ENCODE assay signal across 8 cellular contexts in genomic region chr2:143259368-143259958, GRCh38.
A peak's percentile ranks its signal among the peaks of the same experiment; 100 is the strongest.
DNase-seq lines count a peak whose midpoint lies in the region; ATAC-seq and TF ChIP-seq lines count a peak whose summit lies in the region.

No MANE protein-coding gene starts in this region.

- DNase-seq in CD4-positive, CD25-positive, alpha-beta regulatory T cell, result peak; percentile 59 to 85 (median 73)
- DNase-seq in Jurkat, Clone E6-1 (ENCODE audit: low read depth, low spot score), result peak; percentile 77
- peak; percentile 76 for DNase-seq in RKO (ENCODE audit: low spot score)
- peak; percentile 82 for DNase-seq in fibroblast of the aortic adventitia (ENCODE audit: low read depth)
- DNase-seq in omental fat pad (ENCODE audit: low spot score), result peak; percentile 38
- DNase-seq in tibial nerve (ENCODE audit: low spot score in 2 of 2), result peak; percentile 60 to 87

- peak; percentile 75 for TF ChIP-seq CTCF in fibroblast of the aortic adventitia (IDR thresholded peaks at IDR 0.05; ENCODE audit: insufficient read depth, low read length)
- TF ChIP-seq CTCF in omental fat pad (IDR thresholded peaks at IDR 0.05), result peak in 1 of 3 donors; percentile 21
- TF ChIP-seq CTCF in tibial nerve (IDR thresholded peaks at IDR 0.05), result peak; percentile 61 to 78 (median 70)

- no peaks in the 10 kb centered on the region for H3K36me3 ChIP-seq in CD4-positive, CD25-positive, alpha-beta regulatory T cell (ENCODE audit: control insufficient read depth, insufficient read depth, low read length)
- no peaks in the 10 kb centered on the region for H3K36me3 ChIP-seq in tibial nerve

- peak; percentile 17 to 25 for ATAC-seq in CD4-positive, CD25-positive, alpha-beta regulatory T cell (ENCODE audit: low read depth in 2 of 2)
- ATAC-seq in GM19351 (IDR thresholded peaks at IDR 0.05; ENCODE audit: unreplicated experiment), result peak; percentile 36
- peak; percentile 22 for ATAC-seq in activated T-helper 17 cell treated with anti-CD3 and anti-CD28 coated beads, Interleukin-2, amount 50 U/mL, for 72 hours (replicated peaks)
- ATAC-seq in omental fat pad (ENCODE audit: low FRiP score), result peak; percentile 83

- H3K9me3 ChIP-seq in CD4-positive, CD25-positive, alpha-beta regulatory T cell (ENCODE audit: control insufficient read depth in 2 of 2, low read length in 2 of 2), result no peaks in the 10 kb centered on the region
- H3K9me3 ChIP-seq in tibial nerve, result no peaks in the 10 kb centered on the region

- H3K27ac Mint-ChIP-seq in CD4-positive, CD25-positive, alpha-beta regulatory T cell, result peak overlapping the region; percentile 61 to 94 (median 66)
- H3K27ac Mint-ChIP-seq in activated T-helper 17 cell treated with anti-CD3 and anti-CD28 coated beads, Interleukin-2, amount 50 U/mL, for 72 hours, result peak overlapping the region; percentile 77

- WGBS in tibial nerve, 2 donors, result 3% methylated on average over 5 of the region's 5 CpGs

- TF ChIP-seq EP300 in tibial nerve (IDR thresholded peaks at IDR 0.05), result no peak

- TF ChIP-seq POLR2A in tibial nerve (IDR thresholded peaks at IDR 0.05), result no peak

- H3K27me3 ChIP-seq in CD4-positive, CD25-positive, alpha-beta regulatory T cell (ENCODE audit: control insufficient read depth, insufficient read depth, low read length), result no peaks in the 10 kb centered on the region
- H3K27me3 ChIP-seq in tibial nerve, result no peaks in the 10 kb centered on the region

- H3K4me1 ChIP-seq in CD4-positive, CD25-positive, alpha-beta regulatory T cell (ENCODE audit: control insufficient read depth, insufficient read depth, low read length, poor library complexity, severe bottlenecking), result peaks cover 91% of the 10 kb centered on the region
- peaks cover 0 to 8% (median 0%) of the 10 kb centered on the region in 4 donors for H3K4me1 ChIP-seq in tibial nerve

- H3K27ac ChIP-seq in CD4-positive, CD25-positive, alpha-beta regulatory T cell (ENCODE audit: insufficient read depth, low read length, poor library complexity, severe bottlenecking), result peak overlapping the region; percentile 83
- H3K27ac ChIP-seq in tibial nerve, result peak overlapping the region in 1 of 4 donors; percentile 18

- H3K9me3 Mint-ChIP-seq in CD4-positive, CD25-positive, alpha-beta regulatory T cell, result no peaks in the 10 kb centered on the region
- no peaks in the 10 kb centered on the region for H3K9me3 Mint-ChIP-seq in activated T-helper 17 cell treated with anti-CD3 and anti-CD28 coated beads, Interleukin-2, amount 50 U/mL, for 72 hours

- H3K4me3 Mint-ChIP-seq in CD4-positive, CD25-positive, alpha-beta regulatory T cell, result peak overlapping the region; percentile 68 to 80 (median 78)
- peak overlapping the region; percentile 72 for H3K4me3 Mint-ChIP-seq in activated T-helper 17 cell treated with anti-CD3 and anti-CD28 coated beads, Interleukin-2, amount 50 U/mL, for 72 hours

- peaks cover 5% of the 10 kb centered on the region for H3K36me3 Mint-ChIP-seq in CD4-positive, CD25-positive, alpha-beta regulatory T cell
- H3K36me3 Mint-ChIP-seq in activated T-helper 17 cell treated with anti-CD3 and anti-CD28 coated beads, Interleukin-2, amount 50 U/mL, for 72 hours (ENCODE audit: low read depth), result peaks cover 5% of the 10 kb centered on the region

- H3K4me1 Mint-ChIP-seq in CD4-positive, CD25-positive, alpha-beta regulatory T cell, result peaks cover 46 to 88% (median 70%) of the 10 kb centered on the region in 4 donors
- H3K4me1 Mint-ChIP-seq in activated T-helper 17 cell treated with anti-CD3 and anti-CD28 coated beads, Interleukin-2, amount 50 U/mL, for 72 hours, result peaks cover 64% of the 10 kb centered on the region

- no peaks in the 10 kb centered on the region for H3K27me3 Mint-ChIP-seq in CD4-positive, CD25-positive, alpha-beta regulatory T cell
- H3K27me3 Mint-ChIP-seq in activated T-helper 17 cell treated with anti-CD3 and anti-CD28 coated beads, Interleukin-2, amount 50 U/mL, for 72 hours, result no peaks in the 10 kb centered on the region

- H3K4me3 ChIP-seq in CD4-positive, CD25-positive, alpha-beta regulatory T cell (ENCODE audit: low read depth, low read length), result peak overlapping the region; percentile 76
- H3K4me3 ChIP-seq in Jurkat, Clone E6-1 (ENCODE audit: low read length), result no peak overlapping the region
- H3K4me3 ChIP-seq in fibroblast of the aortic adventitia (ENCODE audit: low read depth, low read length) (no peak overlapping the region), tibial nerve (peak overlapping the region in 2 of 4 donors; percentile 8 to 21)

Comparison
In these comparisons a context has a peak if more than half of its experiments do, and no peak if none do; other contexts are left out.
1. ATAC-seq: peak in every context shown above with its lines; median percentile 83 in omental fat pad; 36 in GM19351; 22 in activated T-helper 17 cell treated with anti-CD3 and anti-CD28 coated beads, Interleukin-2, amount 50 U/mL, for 72 hours; 21 in CD4-positive, CD25-positive, alpha-beta regulatory T cell.